8 cellular contexts compared by ENCODE assay signal in the genomic region with DNA sequence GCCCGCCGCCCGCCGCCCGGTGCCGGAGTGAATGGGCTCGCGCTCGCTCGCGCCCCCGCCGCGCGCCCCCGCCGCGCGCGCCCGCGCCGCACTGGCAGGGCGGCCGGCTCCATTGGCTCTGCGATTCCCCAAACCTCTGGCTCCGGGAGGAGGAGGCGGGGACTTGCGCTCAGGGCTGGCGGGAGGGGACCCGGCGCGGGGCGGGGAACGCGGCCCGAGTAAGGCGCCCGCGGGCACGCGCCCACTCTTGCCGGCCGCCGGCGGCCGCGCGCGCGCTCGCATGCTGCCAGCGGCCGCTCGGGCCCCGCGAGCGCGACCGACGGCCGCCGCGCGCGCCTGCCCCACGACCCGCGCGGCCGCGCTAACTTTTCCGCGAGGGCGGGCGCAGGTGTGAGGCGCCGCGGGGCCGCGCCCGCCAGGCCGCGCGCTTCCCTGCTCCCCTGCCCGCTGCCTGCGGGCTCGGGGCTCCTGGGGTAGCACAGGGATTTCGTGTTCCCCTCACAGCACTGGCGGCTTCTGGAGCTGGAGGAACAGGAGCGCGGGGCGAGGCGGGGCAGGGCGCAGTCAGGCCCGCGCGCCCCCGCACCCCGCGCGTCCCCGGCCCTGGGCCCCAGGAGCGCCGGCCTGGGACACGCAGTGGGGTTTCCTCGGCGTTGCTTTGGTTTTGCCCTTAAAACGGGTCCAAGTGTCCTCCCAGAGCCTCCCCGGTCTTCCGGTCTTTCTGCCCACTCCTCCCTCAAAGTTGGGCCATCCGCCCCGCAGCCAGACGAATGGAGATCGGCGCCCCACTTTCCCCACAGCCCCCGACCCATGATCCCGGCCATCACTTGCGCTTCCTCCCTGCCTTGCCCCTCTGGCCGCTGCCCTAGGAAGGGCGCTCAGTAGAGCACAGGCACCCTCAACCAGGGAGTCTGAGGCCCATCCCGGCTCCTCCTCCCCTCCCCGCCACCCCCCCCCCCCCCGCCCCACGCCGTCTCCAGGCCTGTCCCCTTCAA.
A peak's percentile ranks its signal among the peaks of the same experiment; 100 is the strongest.
DNase-seq lines count a peak whose midpoint lies in the region; ATAC-seq, FAIRE-seq and TF ChIP-seq lines count a peak whose summit lies in the region.

No MANE protein-coding gene starts in this region.

- no peak overlapping the region for H2AFZ ChIP-seq in keratinocyte (ENCODE audit: control insufficient read depth, low read length)

- FAIRE-seq in keratinocyte (lab: Jason Lieb, UNC): no peak

- peak overlapping the region; percentile 60 for H3K4me2 ChIP-seq in keratinocyte (ENCODE audit: control insufficient read depth, extremely low read depth, insufficient read depth, low read depth, low read length)

- H3K9ac ChIP-seq in keratinocyte (ENCODE audit: control insufficient read depth, extremely low read depth, insufficient read depth, low read length): no peak overlapping the region

- H3K9me1 ChIP-seq in keratinocyte (ENCODE audit: control insufficient read depth, extremely low read depth, insufficient read depth, low read length): no peaks in the 10 kb centered on the region

- no peak overlapping the region for H3K27ac ChIP-seq in keratinocyte (ENCODE audit: control insufficient read depth, insufficient read depth, low read length)

- H3K9me3 ChIP-seq in keratinocyte (ENCODE audit: control insufficient read depth, low read depth, low read length): no peaks in the 10 kb centered on the region

- H3K4me3 ChIP-seq in GM12875 (ENCODE audit: low read depth, low read length): peak overlapping the region; percentile 36
- H3K4me3 ChIP-seq in keratinocyte (ENCODE audit: control insufficient read depth in 2 of 3, extremely low read depth in 1 of 3, insufficient read depth in 2 of 3, low read depth in 1 of 3, low read length in 3 of 3): peak overlapping the region; percentile 8 to 38 (median 32)

- ATAC-seq in HG03064 (IDR thresholded peaks at IDR 0.05; ENCODE audit: low read depth, unreplicated experiment) (peak; percentile 46), GM19452 (IDR thresholded peaks at IDR 0.05; ENCODE audit: unreplicated experiment) (no peak)

- dilution Hi-C loops in keratinocyte (cut with MboI; ENCODE audit: extremely low pct_ligation_motif_present, low sequenced_read_pairs): no loop called here

- H3K4me1 ChIP-seq in keratinocyte (ENCODE audit: control insufficient read depth, extremely low read depth, insufficient read depth, low read length): peaks cover 32% of the 10 kb centered on the region

- no peaks in the 10 kb centered on the region for H4K20me1 ChIP-seq in keratinocyte (ENCODE audit: control insufficient read depth, extremely low read depth, insufficient read depth, low read length)

- TF ChIP-seq CTCF in GM12875 (IDR thresholded peaks at IDR 0.05; ENCODE audit: borderline replicate concordance, insufficient read depth, low read depth, low read length) (no peak), keratinocyte (optimal IDR thresholded peaks at IDR 0.05 in 1 of 3, IDR thresholded peaks at IDR 0.05 in 1 of 3, conservative IDR thresholded peaks at IDR 0.05 in 1 of 3; ENCODE audit: extremely low read depth in 1 of 3, insufficient read depth in 2 of 3, low read length in 3 of 3) (no peak)

- peak; percentile 87 for DNase-seq in NCI-H226
- DNase-seq in activated CD4-positive, alpha-beta T cell treated with anti-CD3 and anti-CD28 coated beads for 1 hour: peak; percentile 67
- DNase-seq in cerebellar cortex (ENCODE audit: low spot score): peak; percentile 74
- DNase-seq in keratinocyte (ENCODE audit: low read depth, low spot score): no peak
- DNase-seq in stimulated activated CD4-positive, alpha-beta T cell treated with anti-CD3 and anti-CD28 coated beads, Interleukin-12 subunit alpha, Interleukin-12 subunit beta, amount 100 ng/mL, for 24 hours (ENCODE audit: low read depth in 2 of 2): peak; percentile 53 to 62

- H3K27me3 ChIP-seq in keratinocyte (ENCODE audit: control insufficient read depth, extremely low read depth, insufficient read depth, low read length): no peaks in the 10 kb centered on the region

- peaks cover 2% of the 10 kb centered on the region for H3K79me2 ChIP-seq in keratinocyte (ENCODE audit: control insufficient read depth, insufficient read depth, low read length)

- H3K36me3 ChIP-seq in keratinocyte (ENCODE audit: control insufficient read depth in 2 of 2, extremely low read depth in 1 of 2, insufficient read depth in 2 of 2, low read length in 2 of 2): peaks cover 0 to 3% of the 10 kb centered on the region in 2 experiments
